23 cellular contexts compared by ENCODE assay signal in the genomic region with DNA sequence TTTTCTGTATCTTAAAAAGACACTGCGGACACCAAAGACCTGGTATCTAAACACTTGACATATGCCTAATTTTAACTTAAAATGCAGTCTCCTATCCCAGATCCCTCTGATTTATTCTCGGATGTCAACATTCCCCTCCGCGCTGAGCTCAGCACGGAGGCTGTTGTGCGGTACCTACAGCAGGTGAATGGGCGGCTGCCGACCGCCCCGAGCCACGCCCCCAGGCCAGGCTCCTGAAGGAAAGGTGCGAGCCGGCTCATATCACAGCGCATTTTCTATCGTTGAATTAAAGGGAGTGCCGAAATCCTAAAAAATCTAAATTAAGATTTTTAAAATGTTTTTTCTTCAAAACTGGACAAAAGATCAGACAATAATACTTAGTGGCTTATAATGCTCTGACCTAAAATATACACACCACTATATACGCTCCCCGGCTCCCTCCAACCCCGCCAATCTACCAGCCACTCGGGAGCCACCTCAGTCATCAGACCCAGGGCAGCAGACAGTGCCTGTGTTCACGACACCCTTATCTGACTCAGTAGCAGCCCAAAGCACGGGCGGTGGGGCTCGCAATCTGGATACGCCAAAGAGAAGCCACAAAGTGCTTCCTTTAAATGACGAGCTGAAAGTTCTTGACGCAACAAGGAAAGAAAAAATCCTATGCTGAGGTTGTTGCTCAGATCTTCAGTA. TPM values are rescaled to one million over a fixed set of nuclear protein-coding genes. Genes with fewer than 3 reads are reported as not detected.
"Had no signal": no experiment of that assay in that cellular context is flagged by ENCODE, and none has a peak within 500 bp of the region (broad histone marks: within the 10 kb centered on the region; RNA-seq: fewer than 3 reads in every experiment).

No MANE protein-coding gene starts in this region.

- DNase-seq: central memory CD4-positive, alpha-beta T cell; effector memory CD4-positive, alpha-beta T cell; gastrocnemius medialis; immature natural killer cell; mammary epithelial cell; psoas muscle; retina; stimulated activated CD4-positive, alpha-beta T cell treated with anti-CD3 and anti-CD28 coated beads, Interleukin-2, amount 100 ng/mL, for 24 hours; stimulated activated naive CD4-positive, alpha-beta T cell; stomach; substantia nigra; transverse colon had no signal

- H3K27ac Mint-ChIP-seq: naive thymus-derived CD8-positive, alpha-beta T cell had no signal

- H3K27ac ChIP-seq: epithelial cell of prostate, esophagus muscularis mucosa, gastrocnemius medialis, parathyroid adenoma, psoas muscle, stomach, thoracic aorta, transverse colon had no signal

- H3K9me3 Mint-ChIP-seq: immature natural killer cell; naive thymus-derived CD8-positive, alpha-beta T cell had no signal

- H3K9me3 ChIP-seq: esophagus muscularis mucosa, gastrocnemius medialis, mucosa of descending colon, psoas muscle, thoracic aorta, transverse colon had no signal

- H3K4me3 ChIP-seq: esophagus muscularis mucosa, gastrocnemius medialis, mucosa of descending colon, psoas muscle, stomach, thoracic aorta, transverse colon had no signal

- ATAC-seq: gastrocnemius medialis; left colon; mucosa of descending colon; naive thymus-derived CD8-positive, alpha-beta T cell; psoas muscle; sciatic nerve had no signal

- H3K4me3 Mint-ChIP-seq: immature natural killer cell had no signal

RNA-seq across cellular contexts. Expression of a gene that starts 6.5 kb away (rescaled TPM):
- total RNA-seq: esophagus muscularis mucosa; fibroblast of villous mesenchyme; naive thymus-derived CD8-positive, alpha-beta T cell; omental fat pad; sciatic nerve; skeletal muscle tissue; thoracic aorta had no signal
